Comparison of ENCODE assay signal across 30 cellular contexts in genomic region chr7:139747662-139748372, GRCh38. TPM values are rescaled to one million over a fixed set of nuclear protein-coding genes. Genes with fewer than 3 reads are reported as not detected.
DNase-seq lines count a peak whose midpoint lies in the region; ATAC-seq lines count a peak whose summit lies in the region.
"Had no signal": no experiment of that assay in that cellular context is flagged by ENCODE, and none has a peak within 500 bp of the region (broad histone marks: within the 10 kb centered on the region; RNA-seq: fewer than 3 reads in every experiment).

No MANE protein-coding gene starts in this region.

- no peaks in the 10 kb centered on the region for H3K9me3 Mint-ChIP-seq in activated CD8-positive, alpha-beta memory T cell treated with anti-CD3 and anti-CD28 coated beads, Interleukin-2, amount 10 ng/mL, durations not matched to agents 7 days and 5 days (ENCODE audit: low read depth)
- no peaks in the 10 kb centered on the region for H3K9me3 Mint-ChIP-seq in activated naive CD8-positive, alpha-beta T cell treated with anti-CD3 and anti-CD28 coated beads for 36 hours
- H3K9me3 Mint-ChIP-seq in stimulated activated naive CD8-positive, alpha-beta T cell treated with anti-CD3 and anti-CD28 coated beads, Interleukin-15, Interleukin-2, amounts not matched to agents 100 ng/mL and 50 ng/mL, for 24 hours = no peaks in the 10 kb centered on the region
- H3K9me3 Mint-ChIP-seq: activated CD4-positive, alpha-beta memory T cell treated with anti-CD3 and anti-CD28 coated beads for 36 hours; CD4-positive, CD25-positive, alpha-beta regulatory T cell; memory B cell had no signal

- CTCF ChIA-PET in activated CD8-positive, alpha-beta memory T cell treated with anti-CD3 and anti-CD28 coated beads, Interleukin-2, amount 10 ng/mL, durations not matched to agents 7 days and 5 days (lab: Charles Lee) = no interaction called here

- H3K4me3 Mint-ChIP-seq in activated CD8-positive, alpha-beta memory T cell treated with anti-CD3 and anti-CD28 coated beads, Interleukin-2, amount 10 ng/mL, durations not matched to agents 7 days and 5 days = no peak overlapping the region
- H3K4me3 Mint-ChIP-seq in activated naive CD8-positive, alpha-beta T cell treated with anti-CD3 and anti-CD28 coated beads for 36 hours = no peak overlapping the region
- peak overlapping the region; percentile 21 for H3K4me3 Mint-ChIP-seq in stimulated activated naive CD8-positive, alpha-beta T cell treated with anti-CD3 and anti-CD28 coated beads, Interleukin-15, Interleukin-2, amounts not matched to agents 100 ng/mL and 50 ng/mL, for 24 hours
- H3K4me3 Mint-ChIP-seq: activated CD4-positive, alpha-beta memory T cell treated with anti-CD3 and anti-CD28 coated beads for 36 hours; activated naive CD8-positive, alpha-beta T cell; CD4-positive, CD25-positive, alpha-beta regulatory T cell; memory B cell had no signal

- no peaks in the 10 kb centered on the region for H3K27me3 ChIP-seq in layer of hippocampus (ENCODE audit: control insufficient read depth, insufficient read depth, low read length)
- H3K27me3 ChIP-seq: esophagus muscularis mucosa had no signal

- ATAC-seq in activated CD8-positive, alpha-beta memory T cell treated with anti-CD3 and anti-CD28 coated beads, Interleukin-2, amount 10 ng/mL, durations not matched to agents 7 days and 5 days = no peak
- ATAC-seq: left colon, sciatic nerve had no signal

- peaks cover 10% of the 10 kb centered on the region for H3K4me1 Mint-ChIP-seq in activated CD8-positive, alpha-beta memory T cell treated with anti-CD3 and anti-CD28 coated beads, Interleukin-2, amount 10 ng/mL, durations not matched to agents 7 days and 5 days
- peaks cover 41% of the 10 kb centered on the region for H3K4me1 Mint-ChIP-seq in activated naive CD8-positive, alpha-beta T cell treated with anti-CD3 and anti-CD28 coated beads for 36 hours
- H3K4me1 Mint-ChIP-seq in stimulated activated naive CD8-positive, alpha-beta T cell treated with anti-CD3 and anti-CD28 coated beads, Interleukin-15, Interleukin-2, amounts not matched to agents 100 ng/mL and 50 ng/mL, for 24 hours (ENCODE audit: low read depth) = peaks cover 72% of the 10 kb centered on the region

- H3K27ac ChIP-seq in layer of hippocampus (ENCODE audit: low read depth, low read length) = peak overlapping the region; percentile 42
- H3K27ac ChIP-seq: esophagus muscularis mucosa, PC-9 had no signal

- peak; percentile 25 for DNase-seq in activated CD8-positive, alpha-beta memory T cell treated with anti-CD3 and anti-CD28 coated beads, Interleukin-2, amount 10 ng/mL, durations not matched to agents 7 days and 5 days
- no peak for DNase-seq in activated CD8-positive, alpha-beta memory T cell treated with anti-CD3 and anti-CD28 coated beads, Interleukin-2, amount 50 U/mL, for 48 hours
- no peak for DNase-seq in activated naive CD8-positive, alpha-beta T cell treated with anti-CD3 and anti-CD28 coated beads for 36 hours
- DNase-seq in activated CD4-positive, CD25-positive, alpha-beta regulatory T cell treated with anti-CD3 and anti-CD28 coated beads, Interleukin-2, amount 50 U/mL, for 72 hours = no peak
- DNase-seq in T-helper 9 cell = no peak
- no peak for DNase-seq in GDM1 (lab: John Stamatoyannopoulos, UW)
- DNase-seq: 8988T; activated CD4-positive, alpha-beta memory T cell treated with anti-CD3 and anti-CD28 coated beads for 36 hours; activated CD4-positive, alpha-beta T cell treated with anti-CD3 and anti-CD28 coated beads for 1 hour; activated effector memory CD4-positive, alpha-beta T cell treated with Interleukin-2 at 50 U/mL for 16 hours; Calu3; caudate nucleus; CD4-positive, CD25-positive, alpha-beta regulatory T cell; dermis blood vessel endothelial cell; DMS79; foreskin fibroblast; left colon; NCI-H1436; NCI-H2081 treated with DMSO at 0.1 percent for 48 hours; NCI-H345; PC-9; SHP77; stimulated activated CD4-positive, alpha-beta T cell treated with anti-CD3 and anti-CD28 coated beads, Interleukin-12 subunit alpha, Interleukin-12 subunit beta, amount 100 ng/mL, for 4 hours; stimulated activated CD4-positive, alpha-beta T cell treated with anti-CD3 and anti-CD28 coated beads, Interleukin-2, amount 100 ng/mL, for 48 hours had no signal

- H3K36me3 Mint-ChIP-seq in activated CD8-positive, alpha-beta memory T cell treated with anti-CD3 and anti-CD28 coated beads, Interleukin-2, amount 10 ng/mL, durations not matched to agents 7 days and 5 days = peaks cover 3% of the 10 kb centered on the region
- H3K36me3 Mint-ChIP-seq in activated naive CD8-positive, alpha-beta T cell treated with anti-CD3 and anti-CD28 coated beads for 36 hours = peaks cover 2% of the 10 kb centered on the region
- H3K36me3 Mint-ChIP-seq in stimulated activated naive CD8-positive, alpha-beta T cell treated with anti-CD3 and anti-CD28 coated beads, Interleukin-15, Interleukin-2, amounts not matched to agents 100 ng/mL and 50 ng/mL, for 24 hours (ENCODE audit: low read depth) = no peaks in the 10 kb centered on the region
- H3K36me3 Mint-ChIP-seq: activated CD4-positive, alpha-beta memory T cell treated with anti-CD3 and anti-CD28 coated beads for 36 hours had no signal

- H3K27me3 Mint-ChIP-seq in activated CD8-positive, alpha-beta memory T cell treated with anti-CD3 and anti-CD28 coated beads, Interleukin-2, amount 10 ng/mL, durations not matched to agents 7 days and 5 days = no peaks in the 10 kb centered on the region
- no peaks in the 10 kb centered on the region for H3K27me3 Mint-ChIP-seq in activated naive CD8-positive, alpha-beta T cell treated with anti-CD3 and anti-CD28 coated beads for 36 hours
- no peaks in the 10 kb centered on the region for H3K27me3 Mint-ChIP-seq in stimulated activated naive CD8-positive, alpha-beta T cell treated with anti-CD3 and anti-CD28 coated beads, Interleukin-15, Interleukin-2, amounts not matched to agents 100 ng/mL and 50 ng/mL, for 24 hours
- H3K27me3 Mint-ChIP-seq: activated CD4-positive, alpha-beta memory T cell treated with anti-CD3 and anti-CD28 coated beads for 36 hours; activated naive CD8-positive, alpha-beta T cell; memory B cell had no signal

- H3K27ac Mint-ChIP-seq in activated CD8-positive, alpha-beta memory T cell treated with anti-CD3 and anti-CD28 coated beads, Interleukin-2, amount 10 ng/mL, durations not matched to agents 7 days and 5 days = no peak overlapping the region
- peak overlapping the region; percentile 55 for H3K27ac Mint-ChIP-seq in activated naive CD8-positive, alpha-beta T cell treated with anti-CD3 and anti-CD28 coated beads for 36 hours
- peak overlapping the region; percentile 77 for H3K27ac Mint-ChIP-seq in stimulated activated naive CD8-positive, alpha-beta T cell treated with anti-CD3 and anti-CD28 coated beads, Interleukin-15, Interleukin-2, amounts not matched to agents 100 ng/mL and 50 ng/mL, for 24 hours
- H3K27ac Mint-ChIP-seq: activated CD4-positive, alpha-beta memory T cell treated with anti-CD3 and anti-CD28 coated beads for 36 hours; activated naive CD8-positive, alpha-beta T cell; CD4-positive, CD25-positive, alpha-beta regulatory T cell; memory B cell had no signal

RNA-seq across cellular contexts. Expression of gene HIPK2, which starts 30.0 kb away (rescaled TPM):
- total RNA-seq in activated CD8-positive, alpha-beta memory T cell treated with anti-CD3 and anti-CD28 coated beads, Interleukin-2, amount 10 ng/mL, durations not matched to agents 7 days and 5 days = 10 to 100 TPM; 20.2 to 21.4 TPM
- 10 to 100 TPM; 15.4 to 16.1 TPM for total RNA-seq in activated naive CD8-positive, alpha-beta T cell treated with anti-CD3 and anti-CD28 coated beads for 36 hours
